1 cellular context compared by ENCODE assay signal in the genomic region with DNA sequence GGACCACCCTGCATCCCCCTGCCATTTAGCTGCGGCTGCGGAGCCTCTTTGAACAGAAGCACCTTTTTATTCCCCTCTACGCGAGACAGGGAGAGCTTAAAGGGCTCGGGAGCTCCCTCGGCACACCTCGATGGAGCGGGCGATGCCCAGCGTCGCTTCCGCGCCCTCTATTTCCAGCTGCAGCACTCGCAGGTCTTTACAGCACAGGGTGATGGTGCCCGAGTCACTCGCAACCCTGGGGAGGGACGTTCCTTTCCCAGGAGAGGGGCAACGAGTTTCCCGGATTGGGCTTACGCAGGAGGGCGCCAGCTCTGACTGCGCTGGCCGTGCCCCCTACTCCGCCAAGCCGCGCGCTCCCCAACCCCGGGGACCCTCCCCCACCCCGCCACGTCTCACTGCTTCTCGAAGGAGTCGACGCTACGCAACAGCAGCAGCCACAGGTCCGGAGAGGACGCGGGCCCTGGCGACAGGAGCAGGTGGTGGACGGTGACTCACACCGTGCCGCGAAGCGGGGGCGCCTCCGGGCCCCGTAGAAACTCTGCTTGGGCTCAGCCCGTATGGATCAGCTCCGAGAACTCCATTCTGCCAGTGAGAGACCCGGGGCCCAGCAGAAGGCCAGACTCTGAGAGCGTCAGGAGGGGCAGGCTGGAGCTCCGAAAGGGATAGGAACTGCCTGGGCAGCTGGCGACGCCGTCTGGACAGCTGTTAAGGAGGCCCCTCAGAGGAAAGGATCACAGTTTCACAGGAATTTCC.
TF ChIP-seq lines count a peak whose summit lies in the region.

No MANE protein-coding gene starts in this region.

TF ChIP-seq in HepG2, 621 proteins besides CTCF, POLR2A, EP300 and RAD21 (continued from another document and continues in another):
- TF ChIP-seq ZNF512 (CRISPR knock-in tag; IDR thresholded peaks at IDR 0.05) (no peak), AGO1 (IDR thresholded peaks at IDR 0.05; ENCODE audit: low read depth, low read length, poor library complexity, severe bottlenecking) (no peak), SRSF4 (IDR thresholded peaks at IDR 0.05; ENCODE audit: low read depth, low read length, poor library complexity, severe bottlenecking) (no peak), HIVEP1 (CRISPR knock-in tag; IDR thresholded peaks at IDR 0.05) (no peak), E2F1 (CRISPR knock-in tag; IDR thresholded peaks at IDR 0.05) (no peak), ZNF780A (CRISPR knock-in tag; IDR thresholded peaks at IDR 0.05) (no peak), PRMT3 (CRISPR knock-in tag; IDR thresholded peaks at IDR 0.05; ENCODE audit: borderline replicate concordance, low read depth) (no peak), ZNF747 (CRISPR knock-in tag; IDR thresholded peaks at IDR 0.05; ENCODE audit: borderline replicate concordance) (no peak), TEAD3 (CRISPR knock-in tag; optimal IDR thresholded peaks at IDR 0.05; ENCODE audit: borderline replicate concordance) (peak; percentile 6), ZNF749 (CRISPR knock-in tag; IDR thresholded peaks at IDR 0.05; ENCODE audit: borderline replicate concordance) (no peak), SCMH1 (CRISPR knock-in tag; IDR thresholded peaks at IDR 0.05; ENCODE audit: borderline replicate concordance) (no peak), RXRB (CRISPR knock-in tag; IDR thresholded peaks at IDR 0.05; ENCODE audit: borderline replicate concordance) (no peak; the same call in 1 of the 2 replicates), ZNF563 (CRISPR knock-in tag; IDR thresholded peaks at IDR 0.05) (0 out of 2 replicates have a peak, but pooled peaks have one; percentile 19), GLMP (CRISPR knock-in tag; IDR thresholded peaks at IDR 0.05; ENCODE audit: borderline replicate concordance) (no peak), ELF1 (CRISPR knock-in tag; IDR thresholded peaks at IDR 0.05) (no peak), SMARCC2 (IDR thresholded peaks at IDR 0.05) (no peak), FOXP4 (CRISPR knock-in tag; IDR thresholded peaks at IDR 0.05) (0 out of 2 replicates have a peak, but pooled peaks have one; percentile 28), TRIM24 (CRISPR knock-in tag; IDR thresholded peaks at IDR 0.05) (no peak), ZNF570 (CRISPR knock-in tag; IDR thresholded peaks at IDR 0.05; ENCODE audit: borderline replicate concordance) (no peak), ZBTB44 (CRISPR knock-in tag; IDR thresholded peaks at IDR 0.05) (no peak), TAF15 (IDR thresholded peaks at IDR 0.05; ENCODE audit: low read depth, low read length, poor library complexity, severe bottlenecking) (no peak), ZNF558 (CRISPR knock-in tag; IDR thresholded peaks at IDR 0.05; ENCODE audit: borderline replicate concordance) (peak; percentile 44; the same call in 1 of the 2 replicates), TMF1 (CRISPR knock-in tag; IDR thresholded peaks at IDR 0.05; ENCODE audit: low read depth) (no peak), ZKSCAN8 (CRISPR knock-in tag; IDR thresholded peaks at IDR 0.05; ENCODE audit: borderline replicate concordance) (no peak)
- TF ChIP-seq, protein P1, sequence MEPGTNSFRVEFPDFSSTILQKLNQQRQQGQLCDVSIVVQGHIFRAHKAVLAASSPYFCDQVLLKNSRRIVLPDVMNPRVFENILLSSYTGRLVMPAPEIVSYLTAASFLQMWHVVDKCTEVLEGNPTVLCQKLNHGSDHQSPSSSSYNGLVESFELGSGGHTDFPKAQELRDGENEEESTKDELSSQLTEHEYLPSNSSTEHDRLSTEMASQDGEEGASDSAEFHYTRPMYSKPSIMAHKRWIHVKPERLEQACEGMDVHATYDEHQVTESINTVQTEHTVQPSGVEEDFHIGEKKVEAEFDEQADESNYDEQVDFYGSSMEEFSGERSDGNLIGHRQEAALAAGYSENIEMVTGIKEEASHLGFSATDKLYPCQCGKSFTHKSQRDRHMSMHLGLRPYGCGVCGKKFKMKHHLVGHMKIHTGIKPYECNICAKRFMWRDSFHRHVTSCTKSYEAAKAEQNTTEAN (CRISPR knock-in tag; conservative IDR thresholded peaks at IDR 0.05): no peak
- TF ChIP-seq, protein P2, sequence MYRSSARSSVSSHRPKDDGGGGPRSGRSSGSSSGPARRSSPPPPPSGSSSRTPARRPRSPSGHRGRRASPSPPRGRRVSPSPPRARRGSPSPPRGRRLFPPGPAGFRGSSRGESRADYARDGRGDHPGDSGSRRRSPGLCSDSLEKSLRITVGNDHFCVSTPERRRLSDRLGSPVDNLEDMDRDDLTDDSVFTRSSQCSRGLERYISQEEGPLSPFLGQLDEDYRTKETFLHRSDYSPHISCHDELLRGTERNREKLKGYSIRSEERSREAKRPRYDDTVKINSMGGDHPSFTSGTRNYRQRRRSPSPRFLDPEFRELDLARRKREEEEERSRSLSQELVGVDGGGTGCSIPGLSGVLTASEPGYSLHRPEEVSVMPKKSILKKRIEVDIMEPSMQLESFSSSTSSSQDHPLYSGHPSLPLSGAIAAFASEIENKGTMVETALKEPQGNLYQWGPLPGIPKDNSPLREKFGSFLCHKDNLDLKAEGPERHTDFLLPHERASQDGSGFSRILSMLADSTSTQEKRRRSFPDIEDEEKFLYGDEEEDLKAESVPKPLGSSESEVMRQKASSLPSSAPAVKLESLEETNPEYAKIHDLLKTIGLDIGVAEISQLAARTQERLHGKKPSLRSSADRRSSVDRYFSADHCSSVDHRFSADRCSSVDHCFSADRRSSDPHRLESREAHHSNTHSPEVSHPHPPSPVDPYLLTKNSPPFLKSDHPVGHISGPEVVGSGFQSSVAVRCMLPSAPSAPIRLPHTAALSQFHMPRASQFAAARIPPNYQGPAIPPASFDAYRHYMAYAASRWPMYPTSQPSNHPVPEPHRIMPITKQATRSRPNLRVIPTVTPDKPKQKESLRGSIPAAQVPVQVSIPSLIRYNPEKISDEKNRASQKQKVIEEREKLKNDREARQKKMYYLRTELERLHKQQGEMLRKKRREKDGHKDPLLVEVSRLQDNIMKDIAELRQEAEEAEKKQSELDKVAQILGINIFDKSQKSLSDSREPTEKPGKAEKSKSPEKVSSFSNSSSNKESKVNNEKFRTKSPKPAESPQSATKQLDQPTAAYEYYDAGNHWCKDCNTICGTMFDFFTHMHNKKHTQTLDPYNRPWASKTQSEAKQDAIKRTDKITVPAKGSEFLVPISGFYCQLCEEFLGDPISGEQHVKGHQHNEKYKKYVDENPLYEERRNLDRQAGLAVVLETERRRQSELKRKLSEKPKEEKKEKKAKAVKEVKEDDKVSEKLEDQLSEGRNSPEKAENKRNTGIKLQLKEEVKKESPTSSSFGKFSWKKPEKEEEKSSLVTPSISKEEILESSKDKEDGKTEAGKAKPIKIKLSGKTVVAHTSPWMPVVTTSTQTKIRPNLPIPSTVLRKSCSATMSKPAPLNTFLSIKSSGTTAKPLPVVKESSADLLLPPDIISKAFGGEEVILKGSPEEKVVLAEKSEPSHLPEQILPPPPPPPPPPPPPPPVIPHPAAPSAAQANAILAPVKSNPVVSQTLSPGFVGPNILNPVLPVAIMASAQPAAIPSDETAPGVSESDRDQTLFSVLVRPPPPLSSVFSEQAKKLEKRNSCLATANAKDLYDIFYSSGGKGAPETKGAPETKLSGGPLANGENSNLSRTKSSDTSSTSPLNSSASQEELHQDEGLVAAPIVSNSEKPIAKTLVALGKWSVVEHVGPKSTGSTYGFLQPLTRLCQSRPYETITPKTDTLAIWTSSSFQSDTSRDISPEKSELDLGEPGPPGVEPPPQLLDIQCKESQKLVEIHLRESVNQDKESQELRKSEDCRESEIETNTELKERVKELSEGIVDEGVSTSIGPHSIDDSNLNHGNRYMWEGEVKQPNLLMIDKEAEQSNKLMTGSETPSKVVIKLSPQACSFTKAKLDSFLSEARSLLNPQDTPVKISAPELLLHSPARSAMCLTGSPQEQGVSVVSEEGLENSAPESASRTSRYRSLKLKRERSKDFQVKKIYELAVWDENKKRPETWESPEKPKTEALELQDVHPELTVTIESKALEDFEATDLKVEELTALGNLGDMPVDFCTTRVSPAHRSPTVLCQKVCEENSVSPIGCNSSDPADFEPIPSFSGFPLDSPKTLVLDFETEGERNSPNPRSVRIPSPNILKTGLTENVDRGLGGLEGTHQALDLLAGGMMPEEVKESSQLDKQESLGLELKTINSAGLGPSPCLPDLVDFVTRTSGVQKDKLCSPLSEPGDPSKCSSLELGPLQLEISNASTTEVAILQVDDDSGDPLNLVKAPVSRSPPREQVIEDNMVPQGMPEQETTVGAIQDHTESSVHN (CRISPR knock-in tag; IDR thresholded peaks at IDR 0.05): peak; percentile 57; the same call in 1 of the 2 replicates
- TF ChIP-seq, protein P3, sequence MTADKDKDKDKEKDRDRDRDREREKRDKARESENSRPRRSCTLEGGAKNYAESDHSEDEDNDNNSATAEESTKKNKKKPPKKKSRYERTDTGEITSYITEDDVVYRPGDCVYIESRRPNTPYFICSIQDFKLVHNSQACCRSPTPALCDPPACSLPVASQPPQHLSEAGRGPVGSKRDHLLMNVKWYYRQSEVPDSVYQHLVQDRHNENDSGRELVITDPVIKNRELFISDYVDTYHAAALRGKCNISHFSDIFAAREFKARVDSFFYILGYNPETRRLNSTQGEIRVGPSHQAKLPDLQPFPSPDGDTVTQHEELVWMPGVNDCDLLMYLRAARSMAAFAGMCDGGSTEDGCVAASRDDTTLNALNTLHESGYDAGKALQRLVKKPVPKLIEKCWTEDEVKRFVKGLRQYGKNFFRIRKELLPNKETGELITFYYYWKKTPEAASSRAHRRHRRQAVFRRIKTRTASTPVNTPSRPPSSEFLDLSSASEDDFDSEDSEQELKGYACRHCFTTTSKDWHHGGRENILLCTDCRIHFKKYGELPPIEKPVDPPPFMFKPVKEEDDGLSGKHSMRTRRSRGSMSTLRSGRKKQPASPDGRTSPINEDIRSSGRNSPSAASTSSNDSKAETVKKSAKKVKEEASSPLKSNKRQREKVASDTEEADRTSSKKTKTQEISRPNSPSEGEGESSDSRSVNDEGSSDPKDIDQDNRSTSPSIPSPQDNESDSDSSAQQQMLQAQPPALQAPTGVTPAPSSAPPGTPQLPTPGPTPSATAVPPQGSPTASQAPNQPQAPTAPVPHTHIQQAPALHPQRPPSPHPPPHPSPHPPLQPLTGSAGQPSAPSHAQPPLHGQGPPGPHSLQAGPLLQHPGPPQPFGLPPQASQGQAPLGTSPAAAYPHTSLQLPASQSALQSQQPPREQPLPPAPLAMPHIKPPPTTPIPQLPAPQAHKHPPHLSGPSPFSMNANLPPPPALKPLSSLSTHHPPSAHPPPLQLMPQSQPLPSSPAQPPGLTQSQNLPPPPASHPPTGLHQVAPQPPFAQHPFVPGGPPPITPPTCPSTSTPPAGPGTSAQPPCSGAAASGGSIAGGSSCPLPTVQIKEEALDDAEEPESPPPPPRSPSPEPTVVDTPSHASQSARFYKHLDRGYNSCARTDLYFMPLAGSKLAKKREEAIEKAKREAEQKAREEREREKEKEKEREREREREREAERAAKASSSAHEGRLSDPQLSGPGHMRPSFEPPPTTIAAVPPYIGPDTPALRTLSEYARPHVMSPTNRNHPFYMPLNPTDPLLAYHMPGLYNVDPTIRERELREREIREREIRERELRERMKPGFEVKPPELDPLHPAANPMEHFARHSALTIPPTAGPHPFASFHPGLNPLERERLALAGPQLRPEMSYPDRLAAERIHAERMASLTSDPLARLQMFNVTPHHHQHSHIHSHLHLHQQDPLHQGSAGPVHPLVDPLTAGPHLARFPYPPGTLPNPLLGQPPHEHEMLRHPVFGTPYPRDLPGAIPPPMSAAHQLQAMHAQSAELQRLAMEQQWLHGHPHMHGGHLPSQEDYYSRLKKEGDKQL (CRISPR knock-in tag; IDR thresholded peaks at IDR 0.05; ENCODE audit: low read depth): no peak
